In genomic region chrX:24464498-24464835, GRCh38 we compare ENCODE assay signal across 7 cellular contexts. TPM values are rescaled to one million over a fixed set of nuclear protein-coding genes. Genes with fewer than 3 reads are reported as not detected.
DNase-seq lines count a peak whose midpoint lies in the region; ATAC-seq, FAIRE-seq and TF ChIP-seq lines count a peak whose summit lies in the region.

No MANE protein-coding gene starts in this region.

- peak overlapping the region; percentile 96 for H3K4me3 ChIP-seq in HUES48 (ENCODE audit: low read depth, low read length)
- peak overlapping the region; percentile 50 to 59 (median 57) for H3K4me3 ChIP-seq in keratinocyte (ENCODE audit: control insufficient read depth in 2 of 3, extremely low read depth in 1 of 3, insufficient read depth in 2 of 3, low read depth in 1 of 3, low read length in 3 of 3)
- peak overlapping the region; percentile 59 to 68 (median 63) for H3K4me3 ChIP-seq in stomach

- 0 out of 2 replicates have a peak, but pooled peaks cover 4% of the 10 kb centered on the region for H3K36me3 ChIP-seq in HUES48 (ENCODE audit: control insufficient read depth, insufficient read depth, low read length)
- H3K36me3 ChIP-seq in keratinocyte (ENCODE audit: control insufficient read depth in 2 of 2, extremely low read depth in 1 of 2, insufficient read depth in 2 of 2, low read length in 2 of 2) = no peaks in the 10 kb centered on the region
- H3K36me3 ChIP-seq in stomach = no peaks in the 10 kb centered on the region

- peak overlapping the region; percentile 83 for H2AFZ ChIP-seq in keratinocyte (ENCODE audit: control insufficient read depth, low read length)

- TF ChIP-seq POLR2A in stomach (IDR thresholded peaks at IDR 0.05) = no peak

- peak overlapping the region; percentile 76 for H3K27ac ChIP-seq in HUES48 (ENCODE audit: low read depth, low read length)
- peak overlapping the region; percentile 61 for H3K27ac ChIP-seq in keratinocyte (ENCODE audit: control insufficient read depth, insufficient read depth, low read length)
- H3K27ac ChIP-seq in stomach = peak overlapping the region; percentile 62 to 88 (median 81)

- peaks cover 0 to 10% of the 10 kb centered on the region in 2 donors for H3K36me3 Mint-ChIP-seq in activated naive CD4-positive, alpha-beta T cell treated with anti-CD3 and anti-CD28 coated beads, Interleukin-2, amount 50 U/mL, for 72 hours

- H4K20me1 ChIP-seq in keratinocyte (ENCODE audit: control insufficient read depth, extremely low read depth, insufficient read depth, low read length) = no peaks in the 10 kb centered on the region

- no peaks in the 10 kb centered on the region for H3K79me2 ChIP-seq in keratinocyte (ENCODE audit: control insufficient read depth, insufficient read depth, low read length)

- H3K27me3 ChIP-seq in HUES48 (ENCODE audit: control insufficient read depth, insufficient read depth, low read length) = no peaks in the 10 kb centered on the region; the same call in 1 of the 2 replicates
- H3K27me3 ChIP-seq in keratinocyte (ENCODE audit: control insufficient read depth, extremely low read depth, insufficient read depth, low read length) = no peaks in the 10 kb centered on the region
- H3K27me3 ChIP-seq in stomach = peaks cover 0 to 3% (median 0%) of the 10 kb centered on the region in 3 donors

- no peaks in the 10 kb centered on the region for H3K9me3 ChIP-seq in HUES48 (ENCODE audit: control insufficient read depth, insufficient read depth, low read length)
- H3K9me3 ChIP-seq in keratinocyte (ENCODE audit: control insufficient read depth, low read depth, low read length) = no peaks in the 10 kb centered on the region
- H3K9me3 ChIP-seq in stomach = no peaks in the 10 kb centered on the region

- peak overlapping the region; percentile 67 for H3K4me2 ChIP-seq in keratinocyte (ENCODE audit: control insufficient read depth, extremely low read depth, insufficient read depth, low read depth, low read length)

- dilution Hi-C loops in keratinocyte (cut with MboI; ENCODE audit: extremely low pct_ligation_motif_present, low sequenced_read_pairs) = no loop called here

- intact Hi-C loops in stomach (cut with DNase I; ENCODE audit: low total_unique reads) = no loop called here

- H3K9me3 Mint-ChIP-seq in activated naive CD4-positive, alpha-beta T cell treated with anti-CD3 and anti-CD28 coated beads, Interleukin-2, amount 50 U/mL, for 72 hours = no peaks in the 10 kb centered on the region

- no peaks in the 10 kb centered on the region for H3K9me1 ChIP-seq in keratinocyte (ENCODE audit: control insufficient read depth, extremely low read depth, insufficient read depth, low read length)

- ATAC-seq in activated naive CD4-positive, alpha-beta T cell treated with anti-CD3 and anti-CD28 coated beads, Interleukin-2, amount 50 U/mL, for 72 hours = no peak
- ATAC-seq in HG03457 (IDR thresholded peaks at IDR 0.05; ENCODE audit: unreplicated experiment) (no peak), GM19397 (IDR thresholded peaks at IDR 0.05; ENCODE audit: unreplicated experiment) (no peak)

- no peak for TF ChIP-seq CTCF in keratinocyte (optimal IDR thresholded peaks at IDR 0.05 in 1 of 3, IDR thresholded peaks at IDR 0.05 in 1 of 3, conservative IDR thresholded peaks at IDR 0.05 in 1 of 3; ENCODE audit: extremely low read depth in 1 of 3, insufficient read depth in 2 of 3, low read length in 3 of 3)
- TF ChIP-seq CTCF in stomach (IDR thresholded peaks at IDR 0.05) = no peak

- peak overlapping the region; percentile 84 to 91 for H3K27ac Mint-ChIP-seq in activated naive CD4-positive, alpha-beta T cell treated with anti-CD3 and anti-CD28 coated beads, Interleukin-2, amount 50 U/mL, for 72 hours

- no peak for TF ChIP-seq EP300 in stomach (IDR thresholded peaks at IDR 0.05)

- peaks cover 19% of the 10 kb centered on the region for H3K4me1 ChIP-seq in HUES48 (ENCODE audit: control insufficient read depth, insufficient read depth, low read length)
- peaks cover 2% of the 10 kb centered on the region for H3K4me1 ChIP-seq in keratinocyte (ENCODE audit: control insufficient read depth, extremely low read depth, insufficient read depth, low read length)
- peaks cover 0 to 4% (median 0%) of the 10 kb centered on the region in 4 donors for H3K4me1 ChIP-seq in stomach

- FAIRE-seq in keratinocyte (lab: Jason Lieb, UNC) = no peak

- H3K9ac ChIP-seq in HUES48 (ENCODE audit: low read depth, low read length) = peak overlapping the region; percentile 76
- peak overlapping the region; percentile 73 for H3K9ac ChIP-seq in keratinocyte (ENCODE audit: control insufficient read depth, extremely low read depth, insufficient read depth, low read length)

- DNase-seq in activated naive CD4-positive, alpha-beta T cell treated with anti-CD3 and anti-CD28 coated beads, Interleukin-2, amount 50 U/mL, for 72 hours (ENCODE audit: low spot score in 2 of 2) = no peak
- DNase-seq in keratinocyte (ENCODE audit: low read depth, low spot score) (no peak), stomach (no peak), GF-D8 (lab: John Stamatoyannopoulos, UW) (no peak)

- WGBS in stomach, 5 donors = 3 to 34% (median 10%) methylated on average over 3 to 5 of the region's 5 CpGs

RNA-seq across cellular contexts. Expression of gene PDK3, which starts 0.6 kb away (rescaled TPM):
- total RNA-seq in activated naive CD4-positive, alpha-beta T cell treated with anti-CD3 and anti-CD28 coated beads, Interleukin-2, amount 50 U/mL, for 72 hours = 10 to 100 TPM; 48.5 to 57.7 TPM
- polyA plus RNA-seq in keratinocyte (5.0 to 8.0 TPM (median 6.8 TPM) in 3 replicates), stomach (1 to 10 TPM; 2.0 to 3.2 (median 2.3) TPM)
- polyA plus RNA-seq in keratinocyte (2011; ENCODE audit: low read depth) = 1.9 TPM
- 4.1 and 7.3 TPM in 2 replicates for polyA plus RNA-seq in keratinocyte (2011; cell fraction: cytosol; rRNA removed)
- polyA plus RNA-seq in keratinocyte (2011; cell fraction: nucleus; rRNA removed) = 4.4 and 4.5 TPM in 2 replicates
- 1.9 and 4.4 TPM in 2 replicates for polyA plus RNA-seq in keratinocyte (2012; ENCODE audit: low replicate concordance)
- polyA minus RNA-seq in keratinocyte = 8.5 to 22.1 TPM (median 17.1 TPM) in 3 replicates
- polyA minus RNA-seq in keratinocyte (2011; cell fraction: cytosol; rRNA and poly(A)+ RNA removed) = 8.4 TPM
- 6.4 and 17.3 TPM in 2 replicates for polyA minus RNA-seq in keratinocyte (2011; cell fraction: nucleus; rRNA and poly(A)+ RNA removed)
- total RNA-seq in stomach = 10 to 100 TPM in 3 of 5 donors, 1 to 10 TPM in 1, under 1 TPM in 1; 0.29 to 81.1 (median 22.0) TPM
